ENCODE assay signal across 34 cellular contexts in the genomic region with DNA sequence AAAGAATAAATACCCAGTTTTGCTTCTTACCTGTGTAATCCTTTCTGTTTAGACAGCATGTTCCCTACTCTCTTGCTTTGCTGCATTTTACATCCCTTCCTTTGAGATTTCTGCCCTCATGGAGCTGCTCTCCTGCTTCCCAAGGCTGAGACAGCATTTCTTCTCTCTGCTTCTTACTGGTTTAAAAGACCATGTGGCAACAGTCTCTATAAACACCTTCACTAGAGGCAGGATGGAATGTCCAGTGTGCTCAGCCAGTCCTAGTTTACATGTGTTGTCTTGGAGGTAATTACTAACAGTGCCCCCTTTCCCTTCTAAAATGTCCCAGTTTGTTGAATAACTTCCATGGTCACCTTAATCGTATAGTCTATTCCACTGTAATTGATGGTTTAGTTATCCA.
"Had no signal": no experiment of that assay in that cellular context is flagged by ENCODE, and none has a peak within 500 bp of the region (broad histone marks: within the 10 kb centered on the region; RNA-seq: fewer than 3 reads in every experiment).

No MANE protein-coding gene starts in this region.

- H3K4me3 ChIP-seq: MG63 had no signal

- H3K9me3 ChIP-seq: MG63 had no signal

- H3K27me3 ChIP-seq: MG63 had no signal

- H3K36me3 ChIP-seq: MG63 had no signal

- H3K27ac ChIP-seq: KMS-11 had no signal

- DNase-seq: Karpas-422, Kasumi-1, KBM-7, KG1, MG63, MM.1S, MV-4-11, NCI-H1048, NCI-H1092, NCI-H1092 treated with DMSO at 0.1 percent for 48 hours, NCI-H1105, NCI-H1105 treated with DMSO at 0.1 percent for 48 hours, NCI-H1417, NCI-H1417 treated with DMSO at 0.1 percent for 48 hours, NCI-H1436, NCI-H1436 treated with DMSO at 0.1 percent for 48 hours, NCI-H146, NCI-H1694, NCI-H187, NCI-H187 treated with DMSO at 0.1 percent for 48 hours, NCI-H1930, NCI-H2029, NCI-H2029 treated with DMSO at 0.1 percent for 48 hours, NCI-H2081, NCI-H2081 treated with DMSO at 0.1 percent for 48 hours, NCI-H2107, NCI-H2171, NCI-H2171 treated with DMSO at 0.1 percent for 48 hours, NCI-H2227 treated with DMSO at 0.1 percent for 48 hours, NCI-H226, NCI-H345, NCI-H446, NCI-H510A had no signal
